In genomic region chr2:80098503-80098902, GRCh38 we compare ENCODE assay signal across 4 cellular contexts.
A peak's percentile ranks its signal among the peaks of the same experiment; 100 is the strongest.
DNase-seq lines count a peak whose midpoint lies in the region; ATAC-seq, FAIRE-seq and TF ChIP-seq lines count a peak whose summit lies in the region.
"Not testable (repeated sequence)": the region's sequence is repeated elsewhere in the genome, so short reads cannot be mapped to it uniquely, and the experiment has no call there.

No MANE protein-coding gene starts in this region.

- BruUV-seq in HepG2 (replicated peaks; lab: Mats Ljungman, UMichigan): not testable (repeated sequence)

- H4K20me1 ChIP-seq in HepG2 (ENCODE audit: insufficient read depth, low read length): not testable (repeated sequence)

- POLR2A ChIA-PET in HepG2 (lab: Yijun Ruan, JAX): not testable (repeated sequence)

- H3K4me3 ChIP-seq in esophagus muscularis mucosa; HepG2 (replicated peaks in 1 of 3; ENCODE audit: insufficient read depth in 1 of 3, low read depth in 2 of 3, low read length in 3 of 3): not testable (repeated sequence)

- not testable (repeated sequence) for H3K27ac ChIP-seq in esophagus muscularis mucosa (replicated peaks in 1 of 4); HepG2 (ENCODE audit: extremely low read length, insufficient read depth, low read length)

- TF ChIP-seq EP300 in esophagus muscularis mucosa (IDR thresholded peaks at IDR 0.05); HepG2 (IDR thresholded peaks at IDR 0.05; ENCODE audit: low read depth in 2 of 2, low read length in 2 of 2); HepG2 (CRISPR knock-in tag; IDR thresholded peaks at IDR 0.05; ENCODE audit: borderline replicate concordance): not testable (repeated sequence)

- ATAC-seq in HepG2: not testable (repeated sequence)

- CTCF ChIA-PET in HepG2 (lab: Yijun Ruan, JAX; ENCODE audit: low intra/inter-chr PET ratio, low total read pairs): not testable (repeated sequence)

- H3K79me2 ChIP-seq in HepG2 (ENCODE audit: insufficient read depth, low read length): not testable (repeated sequence)

- not testable (repeated sequence) for FAIRE-seq in HepG2 (lab: Jason Lieb, UNC)

- not testable (repeated sequence) for H3K9ac ChIP-seq in HepG2 (ENCODE audit: insufficient read depth, low read depth, low read length)

- H3K36me3 ChIP-seq in esophagus muscularis mucosa; HepG2 (replicated peaks in 1 of 2; ENCODE audit: control insufficient read depth in 1 of 2, insufficient read depth in 2 of 2, low read length in 2 of 2): not testable (repeated sequence)

- not testable (repeated sequence) for TF ChIP-seq POLR2A in esophagus muscularis mucosa (IDR thresholded peaks at IDR 0.05; ENCODE audit: low read depth); HepG2 (IDR thresholded peaks at IDR 0.05; ENCODE audit: insufficient read depth in 1 of 2, low read depth in 2 of 2, low read length in 2 of 2)

- WGBS in esophagus muscularis mucosa: 87% methylated on average over 6 of the region's 12 CpGs
- WGBS in HepG2 (ENCODE audit: low lambda C conversion rate): 23% methylated on average over 12 of the region's 12 CpGs

- not testable (repeated sequence) for H3K9me3 ChIP-seq in esophagus muscularis mucosa; HepG2 (ENCODE audit: low read length)

- not testable (repeated sequence) for H2AFZ ChIP-seq in HepG2 (ENCODE audit: low read length)

- intact Hi-C loops in esophagus muscularis mucosa (cut with DNase I); HepG2 (cut with micrococcal nuclease; ENCODE audit: unreplicated experiment): not testable (repeated sequence)

- peak; percentile 21 for DNase-seq in NCI-H2171 (lab: John Stamatoyannopoulos, UW)
- peak; percentile 72 for DNase-seq in NCI-H2171 treated with DMSO at 0.1 percent for 48 hours (lab: John Stamatoyannopoulos, UW)
- peak; percentile 31 for DNase-seq in esophagus muscularis mucosa (ENCODE audit: extremely low spot score)
- DNase-seq in HepG2 (ENCODE audit: low spot score): not testable (repeated sequence)

- TF ChIP-seq RAD21 in HepG2 (CRISPR knock-in tag; IDR thresholded peaks at IDR 0.05): not testable (repeated sequence)

- not testable (repeated sequence) for TF ChIP-seq CTCF in esophagus muscularis mucosa (IDR thresholded peaks at IDR 0.05); HepG2 (CRISPR knock-in tag; IDR thresholded peaks at IDR 0.05)

- not testable (repeated sequence) for H3K27me3 ChIP-seq in esophagus muscularis mucosa; HepG2 (ENCODE audit: control insufficient read depth in 1 of 2, insufficient read depth in 2 of 2, low read length in 2 of 2)

- in situ Hi-C loops in HepG2 (cut with HindIII; ENCODE audit: extremely low pct_ligation_motif_present, low pct_unique_long_range_greater_than_20kb): not testable (repeated sequence)

- H3K4me2 ChIP-seq in HepG2 (ENCODE audit: low read depth, low read length): peak overlapping the region; percentile 18; the same call in 1 of the 2 replicates

- H3K4me1 ChIP-seq in esophagus muscularis mucosa; HepG2 (ENCODE audit: insufficient read depth, low read length): not testable (repeated sequence)

TF ChIP-seq in HepG2, 621 proteins besides CTCF, POLR2A, EP300 and RAD21:
- TF ChIP-seq, protein P1, sequence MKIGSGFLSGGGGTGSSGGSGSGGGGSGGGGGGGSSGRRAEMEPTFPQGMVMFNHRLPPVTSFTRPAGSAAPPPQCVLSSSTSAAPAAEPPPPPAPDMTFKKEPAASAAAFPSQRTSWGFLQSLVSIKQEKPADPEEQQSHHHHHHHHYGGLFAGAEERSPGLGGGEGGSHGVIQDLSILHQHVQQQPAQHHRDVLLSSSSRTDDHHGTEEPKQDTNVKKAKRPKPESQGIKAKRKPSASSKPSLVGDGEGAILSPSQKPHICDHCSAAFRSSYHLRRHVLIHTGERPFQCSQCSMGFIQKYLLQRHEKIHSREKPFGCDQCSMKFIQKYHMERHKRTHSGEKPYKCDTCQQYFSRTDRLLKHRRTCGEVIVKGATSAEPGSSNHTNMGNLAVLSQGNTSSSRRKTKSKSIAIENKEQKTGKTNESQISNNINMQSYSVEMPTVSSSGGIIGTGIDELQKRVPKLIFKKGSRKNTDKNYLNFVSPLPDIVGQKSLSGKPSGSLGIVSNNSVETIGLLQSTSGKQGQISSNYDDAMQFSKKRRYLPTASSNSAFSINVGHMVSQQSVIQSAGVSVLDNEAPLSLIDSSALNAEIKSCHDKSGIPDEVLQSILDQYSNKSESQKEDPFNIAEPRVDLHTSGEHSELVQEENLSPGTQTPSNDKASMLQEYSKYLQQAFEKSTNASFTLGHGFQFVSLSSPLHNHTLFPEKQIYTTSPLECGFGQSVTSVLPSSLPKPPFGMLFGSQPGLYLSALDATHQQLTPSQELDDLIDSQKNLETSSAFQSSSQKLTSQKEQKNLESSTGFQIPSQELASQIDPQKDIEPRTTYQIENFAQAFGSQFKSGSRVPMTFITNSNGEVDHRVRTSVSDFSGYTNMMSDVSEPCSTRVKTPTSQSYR (CRISPR knock-in tag; IDR thresholded peaks at IDR 0.05; ENCODE audit: borderline replicate concordance): peak; percentile 69; the same call in 1 of the 2 replicates
TF ChIP-seq in HepG2: peak in this region for 1; not testable (repeated sequence) for 620.
